In genomic region chr16:11152677-11153321, GRCh38 we compare ENCODE assay signal across 1 cellular context.
TF ChIP-seq lines count a peak whose summit lies in the region.

No MANE protein-coding gene starts in this region.

TF ChIP-seq in HepG2, 621 proteins besides CTCF, POLR2A, EP300 and RAD21 (continued from another document and continues in another):
- TF ChIP-seq ZNF44 (CRISPR knock-in tag; IDR thresholded peaks at IDR 0.05) (no peak), PBX2 (CRISPR knock-in tag; IDR thresholded peaks at IDR 0.05) (no peak), SOX13 (IDR thresholded peaks at IDR 0.05) (no peak), SOX13 (CRISPR knock-in tag; conservative IDR thresholded peaks at IDR 0.05 in 1 of 2, IDR thresholded peaks at IDR 0.05 in 1 of 2) (peak in 1 of 2 experiments; percentile 62; a peak in 2 of 4 replicates), ZMAT3 (CRISPR knock-in tag; conservative IDR thresholded peaks at IDR 0.05) (no peak), KLF9 (CRISPR knock-in tag; IDR thresholded peaks at IDR 0.05; ENCODE audit: low read depth) (no peak), ZNF83 (CRISPR knock-in tag; IDR thresholded peaks at IDR 0.05; ENCODE audit: borderline replicate concordance) (no peak), NONO (IDR thresholded peaks at IDR 0.05) (no peak), NONO (CRISPR knock-in tag; conservative IDR thresholded peaks at IDR 0.05) (no peak), TMF1 (CRISPR knock-in tag; IDR thresholded peaks at IDR 0.05; ENCODE audit: low read depth) (no peak), ZNF550 (CRISPR knock-in tag; IDR thresholded peaks at IDR 0.05; ENCODE audit: borderline replicate concordance) (no peak), REPIN1 (CRISPR knock-in tag; IDR thresholded peaks at IDR 0.05; ENCODE audit: borderline replicate concordance, low read depth) (no peak), ZNF567 (CRISPR knock-in tag; IDR thresholded peaks at IDR 0.05; ENCODE audit: borderline replicate concordance) (0 out of 2 replicates have a peak, but pooled peaks have one; percentile 60), ELF1 (CRISPR knock-in tag; IDR thresholded peaks at IDR 0.05) (no peak), ZBTB3 (CRISPR knock-in tag; IDR thresholded peaks at IDR 0.05; ENCODE audit: borderline replicate concordance, low read depth) (no peak), ZNF512 (CRISPR knock-in tag; IDR thresholded peaks at IDR 0.05) (no peak), ZNF432 (CRISPR knock-in tag; IDR thresholded peaks at IDR 0.05; ENCODE audit: borderline replicate concordance) (no peak), THAP8 (CRISPR knock-in tag; IDR thresholded peaks at IDR 0.05; ENCODE audit: borderline replicate concordance) (no peak), MLLT10 (CRISPR knock-in tag; IDR thresholded peaks at IDR 0.05) (no peak), NCOA2 (CRISPR knock-in tag; IDR thresholded peaks at IDR 0.05) (peak; percentile 71; the same call in 1 of the 2 replicates), ZNF224 (CRISPR knock-in tag; IDR thresholded peaks at IDR 0.05) (no peak), POLR2AphosphoS5 (IDR thresholded peaks at IDR 0.05; ENCODE audit: low read depth, low read length) (no peak), NR2F2 (IDR thresholded peaks at IDR 0.05; ENCODE audit: borderline replicate concordance, low read depth) (peak; percentile 49; the same call in 1 of the 2 replicates), JUND (CRISPR knock-in tag; IDR thresholded peaks at IDR 0.05) (no peak), RBAK (CRISPR knock-in tag; IDR thresholded peaks at IDR 0.05) (no peak), ZFP37 (CRISPR knock-in tag; IDR thresholded peaks at IDR 0.05; ENCODE audit: borderline replicate concordance) (no peak), MAF1 (CRISPR knock-in tag; IDR thresholded peaks at IDR 0.05; ENCODE audit: borderline replicate concordance) (no peak), GATAD2A (CRISPR knock-in tag; IDR thresholded peaks at IDR 0.05) (0 out of 2 replicates have a peak, but pooled peaks have one; percentile 29), ZBTB40 (IDR thresholded peaks at IDR 0.05) (no peak), ZBTB40 (CRISPR knock-in tag; IDR thresholded peaks at IDR 0.05) (no peak), HNRNPL (IDR thresholded peaks at IDR 0.05; ENCODE audit: low read depth, low read length) (no peak), ZNF746 (CRISPR knock-in tag; IDR thresholded peaks at IDR 0.05) (no peak), MIER3 (CRISPR knock-in tag; IDR thresholded peaks at IDR 0.05; ENCODE audit: borderline replicate concordance) (no peak), RBM39 (IDR thresholded peaks at IDR 0.05; ENCODE audit: low read depth, low read length, poor library complexity, severe bottlenecking) (no peak), ZNF816 (CRISPR knock-in tag; IDR thresholded peaks at IDR 0.05; ENCODE audit: borderline replicate concordance) (no peak), ZNF205 (CRISPR knock-in tag; IDR thresholded peaks at IDR 0.05) (no peak), YEATS4 (CRISPR knock-in tag; IDR thresholded peaks at IDR 0.05; ENCODE audit: borderline replicate concordance) (no peak), ZNF274 (CRISPR knock-in tag; IDR thresholded peaks at IDR 0.05) (0 out of 2 replicates have a peak, but pooled peaks have one; percentile 8)
- TF ChIP-seq, protein P1, sequence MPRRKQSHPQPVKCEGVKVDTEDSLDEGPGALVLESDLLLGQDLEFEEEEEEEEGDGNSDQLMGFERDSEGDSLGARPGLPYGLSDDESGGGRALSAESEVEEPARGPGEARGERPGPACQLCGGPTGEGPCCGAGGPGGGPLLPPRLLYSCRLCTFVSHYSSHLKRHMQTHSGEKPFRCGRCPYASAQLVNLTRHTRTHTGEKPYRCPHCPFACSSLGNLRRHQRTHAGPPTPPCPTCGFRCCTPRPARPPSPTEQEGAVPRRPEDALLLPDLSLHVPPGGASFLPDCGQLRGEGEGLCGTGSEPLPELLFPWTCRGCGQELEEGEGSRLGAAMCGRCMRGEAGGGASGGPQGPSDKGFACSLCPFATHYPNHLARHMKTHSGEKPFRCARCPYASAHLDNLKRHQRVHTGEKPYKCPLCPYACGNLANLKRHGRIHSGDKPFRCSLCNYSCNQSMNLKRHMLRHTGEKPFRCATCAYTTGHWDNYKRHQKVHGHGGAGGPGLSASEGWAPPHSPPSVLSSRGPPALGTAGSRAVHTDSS (CRISPR knock-in tag; conservative IDR thresholded peaks at IDR 0.05) = no peak
- TF ChIP-seq, protein P2, sequence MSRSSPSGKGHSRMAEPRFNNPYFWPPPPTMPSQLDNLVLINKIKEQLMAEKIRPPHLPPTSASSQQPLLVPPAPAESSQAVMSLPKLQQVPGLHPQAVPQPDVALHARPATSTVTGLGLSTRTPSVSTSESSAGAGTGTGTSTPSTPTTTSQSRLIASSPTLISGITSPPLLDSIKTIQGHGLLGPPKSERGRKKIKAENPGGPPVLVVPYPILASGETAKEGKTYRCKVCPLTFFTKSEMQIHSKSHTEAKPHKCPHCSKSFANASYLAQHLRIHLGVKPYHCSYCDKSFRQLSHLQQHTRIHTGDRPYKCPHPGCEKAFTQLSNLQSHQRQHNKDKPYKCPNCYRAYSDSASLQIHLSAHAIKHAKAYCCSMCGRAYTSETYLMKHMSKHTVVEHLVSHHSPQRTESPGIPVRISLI (CRISPR knock-in tag; IDR thresholded peaks at IDR 0.05; ENCODE audit: borderline replicate concordance) = no peak
- TF ChIP-seq, protein P3, sequence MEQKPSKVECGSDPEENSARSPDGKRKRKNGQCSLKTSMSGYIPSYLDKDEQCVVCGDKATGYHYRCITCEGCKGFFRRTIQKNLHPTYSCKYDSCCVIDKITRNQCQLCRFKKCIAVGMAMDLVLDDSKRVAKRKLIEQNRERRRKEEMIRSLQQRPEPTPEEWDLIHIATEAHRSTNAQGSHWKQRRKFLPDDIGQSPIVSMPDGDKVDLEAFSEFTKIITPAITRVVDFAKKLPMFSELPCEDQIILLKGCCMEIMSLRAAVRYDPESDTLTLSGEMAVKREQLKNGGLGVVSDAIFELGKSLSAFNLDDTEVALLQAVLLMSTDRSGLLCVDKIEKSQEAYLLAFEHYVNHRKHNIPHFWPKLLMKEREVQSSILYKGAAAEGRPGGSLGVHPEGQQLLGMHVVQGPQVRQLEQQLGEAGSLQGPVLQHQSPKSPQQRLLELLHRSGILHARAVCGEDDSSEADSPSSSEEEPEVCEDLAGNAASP (CRISPR knock-in tag; IDR thresholded peaks at IDR 0.05; ENCODE audit: borderline replicate concordance) = peak; percentile 14; the same call in 1 of the 2 replicates
- TF ChIP-seq, protein P4, sequence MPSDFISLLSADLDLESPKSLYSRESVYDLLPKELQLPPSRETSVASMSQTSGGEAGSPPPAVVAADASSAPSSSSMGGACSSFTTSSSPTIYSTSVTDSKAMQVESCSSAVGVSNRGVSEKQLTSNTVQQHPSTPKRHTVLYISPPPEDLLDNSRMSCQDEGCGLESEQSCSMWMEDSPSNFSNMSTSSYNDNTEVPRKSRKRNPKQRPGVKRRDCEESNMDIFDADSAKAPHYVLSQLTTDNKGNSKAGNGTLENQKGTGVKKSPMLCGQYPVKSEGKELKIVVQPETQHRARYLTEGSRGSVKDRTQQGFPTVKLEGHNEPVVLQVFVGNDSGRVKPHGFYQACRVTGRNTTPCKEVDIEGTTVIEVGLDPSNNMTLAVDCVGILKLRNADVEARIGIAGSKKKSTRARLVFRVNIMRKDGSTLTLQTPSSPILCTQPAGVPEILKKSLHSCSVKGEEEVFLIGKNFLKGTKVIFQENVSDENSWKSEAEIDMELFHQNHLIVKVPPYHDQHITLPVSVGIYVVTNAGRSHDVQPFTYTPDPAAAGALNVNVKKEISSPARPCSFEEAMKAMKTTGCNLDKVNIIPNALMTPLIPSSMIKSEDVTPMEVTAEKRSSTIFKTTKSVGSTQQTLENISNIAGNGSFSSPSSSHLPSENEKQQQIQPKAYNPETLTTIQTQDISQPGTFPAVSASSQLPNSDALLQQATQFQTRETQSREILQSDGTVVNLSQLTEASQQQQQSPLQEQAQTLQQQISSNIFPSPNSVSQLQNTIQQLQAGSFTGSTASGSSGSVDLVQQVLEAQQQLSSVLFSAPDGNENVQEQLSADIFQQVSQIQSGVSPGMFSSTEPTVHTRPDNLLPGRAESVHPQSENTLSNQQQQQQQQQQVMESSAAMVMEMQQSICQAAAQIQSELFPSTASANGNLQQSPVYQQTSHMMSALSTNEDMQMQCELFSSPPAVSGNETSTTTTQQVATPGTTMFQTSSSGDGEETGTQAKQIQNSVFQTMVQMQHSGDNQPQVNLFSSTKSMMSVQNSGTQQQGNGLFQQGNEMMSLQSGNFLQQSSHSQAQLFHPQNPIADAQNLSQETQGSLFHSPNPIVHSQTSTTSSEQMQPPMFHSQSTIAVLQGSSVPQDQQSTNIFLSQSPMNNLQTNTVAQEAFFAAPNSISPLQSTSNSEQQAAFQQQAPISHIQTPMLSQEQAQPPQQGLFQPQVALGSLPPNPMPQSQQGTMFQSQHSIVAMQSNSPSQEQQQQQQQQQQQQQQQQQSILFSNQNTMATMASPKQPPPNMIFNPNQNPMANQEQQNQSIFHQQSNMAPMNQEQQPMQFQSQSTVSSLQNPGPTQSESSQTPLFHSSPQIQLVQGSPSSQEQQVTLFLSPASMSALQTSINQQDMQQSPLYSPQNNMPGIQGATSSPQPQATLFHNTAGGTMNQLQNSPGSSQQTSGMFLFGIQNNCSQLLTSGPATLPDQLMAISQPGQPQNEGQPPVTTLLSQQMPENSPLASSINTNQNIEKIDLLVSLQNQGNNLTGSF (CRISPR knock-in tag; IDR thresholded peaks at IDR 0.05) = no peak
